In genomic region chr5:80141147-80141671, GRCh38 we compare ENCODE assay signal across 8 cellular contexts.
DNase-seq lines count a peak whose midpoint lies in the region; ATAC-seq, FAIRE-seq and TF ChIP-seq lines count a peak whose summit lies in the region.

No MANE protein-coding gene starts in this region.

- H3K4me1 Mint-ChIP-seq in astrocyte (ENCODE audit: low read depth, unreplicated experiment), result peaks cover 19% of the 10 kb centered on the region

- H3K4me1 ChIP-seq in astrocyte (ENCODE audit: insufficient read depth, low read length), result no peaks in the 10 kb centered on the region
- peaks cover 25% of the 10 kb centered on the region for H3K4me1 ChIP-seq in stomach smooth muscle (ENCODE audit: control insufficient read depth, insufficient read depth, low read length)

- no peaks in the 10 kb centered on the region for H3K27me3 Mint-ChIP-seq in astrocyte (ENCODE audit: low read depth, unreplicated experiment)

- peak overlapping the region; percentile 4 for H3K4me2 ChIP-seq in astrocyte (ENCODE audit: low read length)

- no peak for TF ChIP-seq POLR2A in NB4 (IDR thresholded peaks at IDR 0.05; ENCODE audit: extremely low read depth, insufficient read length)

- ATAC-seq in GM18870 (IDR thresholded peaks at IDR 0.05; ENCODE audit: unreplicated experiment), result no peak
- ATAC-seq in GM18517 (IDR thresholded peaks at IDR 0.05; ENCODE audit: unreplicated experiment), result no peak

- no peaks in the 10 kb centered on the region for H3K27me3 ChIP-seq in astrocyte (ENCODE audit: insufficient read depth, low read length)
- no peaks in the 10 kb centered on the region for H3K27me3 ChIP-seq in stomach smooth muscle (ENCODE audit: control insufficient read depth in 1 of 2, insufficient read depth in 2 of 2, low read length in 2 of 2)

- H3K9me3 ChIP-seq in astrocyte (ENCODE audit: insufficient read depth, low read depth, low read length), result no peaks in the 10 kb centered on the region
- H3K9me3 ChIP-seq in stomach smooth muscle (ENCODE audit: control insufficient read depth in 2 of 2, low read length in 2 of 2), result no peaks in the 10 kb centered on the region

- no peaks in the 10 kb centered on the region for H4K20me1 ChIP-seq in astrocyte (ENCODE audit: insufficient read depth, low read length)

- no peaks in the 10 kb centered on the region for H3K79me2 ChIP-seq in astrocyte (ENCODE audit: insufficient read depth, low read length)

- H3K4me3 ChIP-seq in NB4 (ENCODE audit: low read depth, low read length) (no peak overlapping the region), astrocyte (ENCODE audit: insufficient read depth, low read depth, low read length) (no peak overlapping the region), stomach smooth muscle (ENCODE audit: low read length in 2 of 2) (peak overlapping the region in 1 of 2 donors; percentile 49)

- peaks cover 14% of the 10 kb centered on the region for H3K36me3 Mint-ChIP-seq in astrocyte (ENCODE audit: low read depth, unreplicated experiment)

- H2AFZ ChIP-seq in astrocyte (ENCODE audit: low read depth, low read length), result peak overlapping the region; percentile 66

- H3K27ac ChIP-seq in astrocyte (ENCODE audit: low read depth, low read length) (no peak overlapping the region), stomach smooth muscle (ENCODE audit: low read length) (peak overlapping the region; percentile 95)

- H3K4me3 Mint-ChIP-seq in astrocyte (ENCODE audit: unreplicated experiment), result peak overlapping the region; percentile 50

- in situ Hi-C loops in GM13976 (cut with MboI; ENCODE audit: low sequenced_read_pairs, unreplicated experiment), result no loop called here

- H3K36me3 ChIP-seq in astrocyte (ENCODE audit: insufficient read depth, low read length), result peaks cover 5% of the 10 kb centered on the region
- H3K36me3 ChIP-seq in stomach smooth muscle (ENCODE audit: control insufficient read depth in 2 of 2, insufficient read depth in 2 of 2, low read length in 2 of 2), result peaks cover 0 to 3% of the 10 kb centered on the region in 2 donors

- peak overlapping the region; percentile 81 for H3K27ac Mint-ChIP-seq in astrocyte (ENCODE audit: unreplicated experiment)

- H3K9me3 Mint-ChIP-seq in astrocyte (ENCODE audit: unreplicated experiment), result no peaks in the 10 kb centered on the region

- DNase-seq in NB4 (ENCODE audit: low read depth) (peak; percentile 91), astrocyte (ENCODE audit: low read depth) (no peak), iPS-NIHi11 (ENCODE audit: low spot score) (peak; percentile 59), GM13976 (ENCODE audit: low spot score) (no peak), NCI-H226 (no peak)

- H3K9ac ChIP-seq in astrocyte (ENCODE audit: low read length) (no peak overlapping the region), stomach smooth muscle (ENCODE audit: low read length in 2 of 2) (peak overlapping the region; percentile 24 to 79)

- no peak for FAIRE-seq in astrocyte (lab: Jason Lieb, UNC)

- TF ChIP-seq CTCF in NB4 (IDR thresholded peaks at IDR 0.05; ENCODE audit: low read depth, low read length) (no peak), astrocyte (IDR thresholded peaks at IDR 0.05; ENCODE audit: insufficient read depth, low read depth, low read length) (no peak), GM13976 (IDR thresholded peaks at IDR 0.05; ENCODE audit: borderline replicate concordance, control extremely low read depth, extremely low read depth, insufficient read depth, missing control alignments) (no peak)

Comparison
In these comparisons a context has a peak if more than half of its experiments do, and no peak if none do; other contexts are left out.
1. DNase-seq: peak in NB4 (single experiment) and iPS-NIHi11 (single experiment); none in astrocyte (single experiment), GM13976 (single experiment) and NCI-H226 (single experiment).